9 cellular contexts compared by ENCODE assay signal in genomic region chr12:122841544-122842321, GRCh38. TPM values are rescaled to one million over a fixed set of nuclear protein-coding genes. Genes with fewer than 3 reads are reported as not detected.
DNase-seq lines count a peak whose midpoint lies in the region; ATAC-seq and TF ChIP-seq lines count a peak whose summit lies in the region.
"Had no signal": no experiment of that assay in that cellular context is flagged by ENCODE, and none has a peak within 500 bp of the region (broad histone marks: within the 10 kb centered on the region; RNA-seq: fewer than 3 reads in every experiment).

No MANE protein-coding gene starts in this region.

- H3K4me1 Mint-ChIP-seq in endothelial cell (ENCODE audit: unreplicated experiment), result peaks cover 37% of the 10 kb centered on the region

- no peaks in the 10 kb centered on the region for H3K27me3 ChIP-seq in mesenchymal stem cell (ENCODE audit: control insufficient read depth in 1 of 2, insufficient read depth in 1 of 2, low read length in 2 of 2)

- H2BK15ac ChIP-seq in mesenchymal stem cell (ENCODE audit: low read depth, poor library complexity, severe bottlenecking), result no peak overlapping the region

- peak overlapping the region in 1 of 2 experiments; percentile 11 for H3K4ac ChIP-seq in mesenchymal stem cell (ENCODE audit: low read depth in 1 of 2, low read length in 2 of 2)

- H2BK120ac ChIP-seq in mesenchymal stem cell (ENCODE audit: low read depth, low read length), result no peak overlapping the region

- peaks cover 30% of the 10 kb centered on the region for H3K36me3 Mint-ChIP-seq in endothelial cell (ENCODE audit: low read depth, unreplicated experiment)

- peak overlapping the region; percentile 6 for H3K27ac Mint-ChIP-seq in endothelial cell (ENCODE audit: unreplicated experiment)
- H3K27ac Mint-ChIP-seq: dendritic cell treated with granulocyte-macrophage colony-stimulating factor and Interleukin-4, amounts not matched to agents 40 ng/mL and 50 ng/mL, for 4 days had no signal

- no peak overlapping the region for H2AFZ ChIP-seq in mesenchymal stem cell (ENCODE audit: low read depth, low read length)

- H3K18ac ChIP-seq in mesenchymal stem cell (ENCODE audit: low read depth in 1 of 2, low read length in 2 of 2), result peak overlapping the region in 1 of 2 experiments; percentile 37

- H3K23ac ChIP-seq in mesenchymal stem cell (ENCODE audit: low read length in 2 of 2), result no peak overlapping the region

- peaks cover 0 to 36% of the 10 kb centered on the region in 2 experiments for H3K36me3 ChIP-seq in mesenchymal stem cell (ENCODE audit: control insufficient read depth in 1 of 2, insufficient read depth in 2 of 2, low read depth in 1 of 2, low read length in 2 of 2)

- peak overlapping the region; percentile 4 for H3K4me3 Mint-ChIP-seq in endothelial cell (ENCODE audit: unreplicated experiment)
- H3K4me3 Mint-ChIP-seq: dendritic cell treated with granulocyte-macrophage colony-stimulating factor and Interleukin-4, amounts not matched to agents 40 ng/mL and 50 ng/mL, for 4 days had no signal

- TF ChIP-seq CTCF in AG04449 (IDR thresholded peaks at IDR 0.05; ENCODE audit: insufficient read depth, low read length, missing control alignments), result no peak
- no peak for TF ChIP-seq CTCF in endothelial cell (IDR thresholded peaks at IDR 0.05; ENCODE audit: unreplicated experiment)

- no peaks in the 10 kb centered on the region for H3K9me3 Mint-ChIP-seq in endothelial cell (ENCODE audit: unreplicated experiment)
- H3K9me3 Mint-ChIP-seq: dendritic cell treated with granulocyte-macrophage colony-stimulating factor and Interleukin-4, amounts not matched to agents 40 ng/mL and 50 ng/mL, for 4 days had no signal

- peaks cover 41% of the 10 kb centered on the region for H3K79me1 ChIP-seq in mesenchymal stem cell (replicated peaks; ENCODE audit: low read length, poor library complexity, severe bottlenecking)

- CTCF ChIA-PET in AG04449 (lab: Yijun Ruan, JAX), result interaction anchor here (0.7 to 3.3 kb wide), 6 partner anchors 8 to 30 kb away, joined by 3 to 18 read pairs (median 3); no protein-coding TSS in a partner anchor

- H3K9ac ChIP-seq in mesenchymal stem cell (ENCODE audit: low read length), result no peak overlapping the region

- H4K91ac ChIP-seq in mesenchymal stem cell (ENCODE audit: low read length), result peak overlapping the region; percentile 37

- H3K4me2 ChIP-seq in mesenchymal stem cell (ENCODE audit: low read length, poor library complexity, severe bottlenecking), result peak overlapping the region; percentile 20

- H3K27ac ChIP-seq in mesenchymal stem cell (ENCODE audit: low read length, poor library complexity, severe bottlenecking), result peak overlapping the region; percentile 73

- H3K4me3 ChIP-seq in AG04449 (ENCODE audit: low read depth, low read length), result no peak overlapping the region
- no peak overlapping the region for H3K4me3 ChIP-seq in mesenchymal stem cell (ENCODE audit: insufficient read depth in 1 of 2, low read depth in 1 of 2, low read length in 2 of 2)

- no peak overlapping the region for H2BK5ac ChIP-seq in mesenchymal stem cell (ENCODE audit: low read depth, low read length, poor library complexity, severe bottlenecking)

- peak; percentile 49 for DNase-seq in AG04449 (ENCODE audit: low read depth, low spot score)
- peak; percentile 25 for DNase-seq in NCI-H1092 (lab: John Stamatoyannopoulos, UW)
- DNase-seq in endothelial cell (ENCODE audit: low spot score), result no peak
- peak; percentile 84 for DNase-seq in mesenchymal stem cell
- no peak for DNase-seq in HuH-7.5 (ENCODE audit: low spot score)
- DNase-seq in CD1c-positive myeloid dendritic cell (ENCODE audit: extremely low spot score), result no peak
- no peak for DNase-seq in SK-N-DZ (ENCODE audit: low spot score)

- H4K8ac ChIP-seq in mesenchymal stem cell (ENCODE audit: low read length), result peak overlapping the region; percentile 62

- H2BK12ac ChIP-seq in mesenchymal stem cell (ENCODE audit: low read length in 2 of 2), result peak overlapping the region; percentile 28 to 57

- peak overlapping the region; percentile 76 for H2AK5ac ChIP-seq in mesenchymal stem cell (ENCODE audit: low read length, severe bottlenecking)

- POLR2A ChIA-PET in AG04449 (lab: Yijun Ruan, JAX), result no interaction called here

- peaks cover 59% of the 10 kb centered on the region for H3K4me1 ChIP-seq in mesenchymal stem cell (ENCODE audit: control insufficient read depth, insufficient read depth, low read depth, low read length)

- 51% methylated on average over 21 of the region's 23 CpGs for WGBS in mesenchymal stem cell

- H3K14ac ChIP-seq in mesenchymal stem cell (ENCODE audit: low read length in 2 of 2), result no peak overlapping the region

- no peak for ATAC-seq in GM19452 (IDR thresholded peaks at IDR 0.05; ENCODE audit: unreplicated experiment)

- peaks cover 16% of the 10 kb centered on the region for H3K27me3 Mint-ChIP-seq in endothelial cell (ENCODE audit: unreplicated experiment)

- no peaks in the 10 kb centered on the region for H3K9me3 ChIP-seq in mesenchymal stem cell (ENCODE audit: control insufficient read depth, low read length)

RNA-seq across cellular contexts. Expression of gene HIP1R, which starts 6.5 kb away (rescaled TPM):
- total RNA-seq in endothelial cell (ENCODE audit: unreplicated experiment), result 117 TPM
- polyA plus RNA-seq in mesenchymal stem cell (2013, experiment 1 of 2), result 4.6 TPM
- 5.0 TPM for polyA plus RNA-seq in mesenchymal stem cell (2013, experiment 2 of 2)
- 22.9 and 33.4 TPM in 2 replicates for polyA plus RNA-seq in SK-N-DZ (2014; cell fraction: cytosol; rRNA removed)
- polyA plus RNA-seq in SK-N-DZ (2014; cell fraction: nucleus; rRNA removed), result 158 and 178 TPM in 2 replicates

RNA-seq across cellular contexts. Expression of gene VPS37B, which starts 54.2 kb away (rescaled TPM):
- 13.8 TPM for total RNA-seq in endothelial cell (ENCODE audit: unreplicated experiment)
- polyA plus RNA-seq in mesenchymal stem cell (2013, experiment 1 of 2), result 23.0 TPM
- polyA plus RNA-seq in mesenchymal stem cell (2013, experiment 2 of 2), result 23.9 TPM
- 19.7 TPM in 2 replicates for polyA plus RNA-seq in SK-N-DZ (2014; cell fraction: cytosol; rRNA removed)
- 11.5 and 15.3 TPM in 2 replicates for polyA plus RNA-seq in SK-N-DZ (2014; cell fraction: nucleus; rRNA removed)

Comparison
In these comparisons a context has a peak if more than half of its experiments do, and no peak if none do; other contexts are left out.
1. DNase-seq: peak in AG04449 (single experiment), NCI-H1092 (single experiment) and mesenchymal stem cell (single experiment); none in endothelial cell (single experiment), HuH-7.5 (single experiment), CD1c-positive myeloid dendritic cell (single experiment) and SK-N-DZ (single experiment).